ENCODE assay signal across 9 cellular contexts in the genomic region with DNA sequence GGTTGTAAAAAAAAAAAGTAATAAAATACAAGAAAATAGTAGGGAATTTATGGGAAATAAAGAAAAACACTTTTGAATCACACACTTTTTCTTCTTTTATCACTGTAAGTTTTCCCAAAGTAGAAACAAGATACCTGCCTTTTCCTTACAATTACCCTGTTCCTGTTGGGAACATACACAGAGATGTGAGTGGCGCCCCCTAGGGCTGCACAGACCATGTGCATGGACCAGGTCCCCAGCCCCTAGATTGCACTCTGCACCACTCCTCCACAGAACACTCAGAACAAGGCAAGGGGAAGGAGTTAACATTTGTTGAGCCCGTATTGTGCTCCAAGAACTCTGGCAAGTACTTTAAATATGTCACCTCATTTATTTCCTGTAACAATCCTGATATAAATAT.
DNase-seq lines count a peak whose midpoint lies in the region; ATAC-seq, FAIRE-seq and TF ChIP-seq lines count a peak whose summit lies in the region.
"Had no signal": no experiment of that assay in that cellular context is flagged by ENCODE, and none has a peak within 500 bp of the region (broad histone marks: within the 10 kb centered on the region; RNA-seq: fewer than 3 reads in every experiment).

No MANE protein-coding gene starts in this region.

- no peaks in the 10 kb centered on the region for H3K4me1 Mint-ChIP-seq in activated CD8-positive, alpha-beta T cell treated with anti-CD3 and anti-CD28 coated beads for 36 hours (ENCODE audit: low read depth)

- CTCF ChIA-PET in activated CD8-positive, alpha-beta T cell treated with anti-CD3 and anti-CD28 coated beads for 36 hours (lab: Charles Lee) = no interaction called here

- no peaks in the 10 kb centered on the region for H3K9me3 ChIP-seq in kidney (ENCODE audit: control insufficient read depth in 1 of 2, low read length in 2 of 2)
- H3K9me3 ChIP-seq in ascending aorta = no peaks in the 10 kb centered on the region

- no peaks in the 10 kb centered on the region for H3K27me3 Mint-ChIP-seq in activated CD8-positive, alpha-beta T cell treated with anti-CD3 and anti-CD28 coated beads for 36 hours

- no peaks in the 10 kb centered on the region for H3K36me3 Mint-ChIP-seq in activated CD8-positive, alpha-beta T cell treated with anti-CD3 and anti-CD28 coated beads for 36 hours (ENCODE audit: low read depth)

- no peaks in the 10 kb centered on the region for H3K27me3 ChIP-seq in H7 (ENCODE audit: control insufficient read depth, insufficient read depth, low read length)
- H3K27me3 ChIP-seq in ascending aorta = no peaks in the 10 kb centered on the region

- H3K4me3 ChIP-seq in H7 (ENCODE audit: insufficient read depth, low read depth, low read length) (no peak overlapping the region), kidney (ENCODE audit: low read length in 2 of 2) (no peak overlapping the region), ascending aorta (no peak overlapping the region)

- DNase-seq in H7 (peak; percentile 51), kidney (no peak), medulla oblongata (ENCODE audit: extremely low spot score) (no peak), ascending aorta (ENCODE audit: low spot score in 2 of 2) (no peak)
- peak; percentile 57 for DNase-seq in activated CD8-positive, alpha-beta T cell treated with anti-CD3 and anti-CD28 coated beads for 36 hours
- DNase-seq: activated CD8-positive, alpha-beta memory T cell treated with anti-CD3 and anti-CD28 coated beads for 24 hours had no signal

- intact Hi-C loops in activated CD8-positive, alpha-beta T cell treated with anti-CD3 and anti-CD28 coated beads for 36 hours (cut with micrococcal nuclease) = no loop called here
- intact Hi-C loops in kidney (cut with DNase I) = no loop called here
- intact Hi-C loops in ascending aorta (cut with DNase I) = no loop called here

- no peak for FAIRE-seq in kidney (lab: Jason Lieb, UNC)

- TF ChIP-seq CTCF in C4-2B (conservative IDR thresholded peaks at IDR 0.05) = peak; percentile 53
- no peak for TF ChIP-seq CTCF in activated CD8-positive, alpha-beta T cell treated with anti-CD3 and anti-CD28 coated beads for 36 hours (IDR thresholded peaks at IDR 0.05)
- TF ChIP-seq CTCF in kidney (IDR thresholded peaks at IDR 0.05; ENCODE audit: borderline replicate concordance, extremely low read depth, insufficient read depth) = peak; percentile 28
- peak in 1 of 3 experiments; percentile 8 for TF ChIP-seq CTCF in ascending aorta (IDR thresholded peaks at IDR 0.05)

- H3K4me1 ChIP-seq in kidney (ENCODE audit: control insufficient read depth in 1 of 2, insufficient read depth in 1 of 2, low read depth in 1 of 2, low read length in 2 of 2) = no peaks in the 10 kb centered on the region
- H3K4me1 ChIP-seq in ascending aorta = peaks cover 0 to 12% of the 10 kb centered on the region in 2 donors

- no peaks in the 10 kb centered on the region for H3K36me3 ChIP-seq in H7 (replicated peaks; ENCODE audit: control insufficient read depth, insufficient read depth, low read length)
- no peaks in the 10 kb centered on the region for H3K36me3 ChIP-seq in kidney (ENCODE audit: control insufficient read depth in 1 of 2, insufficient read depth in 2 of 2, low read length in 2 of 2)
- H3K36me3 ChIP-seq in ascending aorta = no peaks in the 10 kb centered on the region

- H3K27ac ChIP-seq in C4-2B (no peak overlapping the region), kidney (ENCODE audit: low read depth in 2 of 2, low read length in 2 of 2) (no peak overlapping the region), ascending aorta (no peak overlapping the region)

- no peak overlapping the region for H3K4me3 Mint-ChIP-seq in activated CD8-positive, alpha-beta T cell treated with anti-CD3 and anti-CD28 coated beads for 36 hours

- POLR2A ChIA-PET in activated CD8-positive, alpha-beta T cell treated with anti-CD3 and anti-CD28 coated beads for 36 hours (lab: Charles Lee) = no interaction called here

- no peak overlapping the region for H3K27ac Mint-ChIP-seq in activated CD8-positive, alpha-beta T cell treated with anti-CD3 and anti-CD28 coated beads for 36 hours

- H3K9me3 Mint-ChIP-seq in activated CD8-positive, alpha-beta T cell treated with anti-CD3 and anti-CD28 coated beads for 36 hours = no peaks in the 10 kb centered on the region

- peak; percentile 34 for ATAC-seq in activated CD8-positive, alpha-beta T cell treated with anti-CD3 and anti-CD28 coated beads for 36 hours
- ATAC-seq in GM21576 (IDR thresholded peaks at IDR 0.05; ENCODE audit: unreplicated experiment) (no peak), GM21737 (IDR thresholded peaks at IDR 0.05; ENCODE audit: unreplicated experiment) (no peak)

- no peak overlapping the region for H3K9ac ChIP-seq in kidney (ENCODE audit: low read length in 2 of 2)

Comparison
In these comparisons a context has a peak if more than half of its experiments do, and no peak if none do; other contexts are left out.
1. DNase-seq: peak in H7 (single experiment) and activated CD8-positive, alpha-beta T cell treated with anti-CD3 and anti-CD28 coated beads for 36 hours (single experiment); none in kidney (single experiment), medulla oblongata (single experiment) and ascending aorta (0 of 2).